ENCODE assay signal across 30 cellular contexts in genomic region chr19:9967326-9967725, GRCh38. TPM values are rescaled to one million over a fixed set of nuclear protein-coding genes. Genes with fewer than 3 reads are reported as not detected.
DNase-seq lines count a peak whose midpoint lies in the region; ATAC-seq, FAIRE-seq and TF ChIP-seq lines count a peak whose summit lies in the region.
"Had no signal": no experiment of that assay in that cellular context is flagged by ENCODE, and none has a peak within 500 bp of the region (broad histone marks: within the 10 kb centered on the region; RNA-seq: fewer than 3 reads in every experiment).

No MANE protein-coding gene starts in this region.

- H3K9ac ChIP-seq in K562 (ENCODE audit: insufficient read depth in 1 of 2, low read depth in 2 of 2, low read length in 2 of 2) = no peak overlapping the region

- TF ChIP-seq POLR2A in K562 (conservative IDR thresholded peaks at IDR 0.05) = no peak

- FAIRE-seq in K562 (lab: Jason Lieb, UNC) = no peak
- FAIRE-seq: G401.6, GM19239, HepG2 had no signal

- no peak for TF ChIP-seq RAD21 in K562 (CRISPR knock-in tag; conservative IDR thresholded peaks at IDR 0.05 in 1 of 2, IDR thresholded peaks at IDR 0.05 in 1 of 2)

- H3K4me3 ChIP-seq in K562 = no peak overlapping the region
- H3K4me3 ChIP-seq: SJCRH30 had no signal

- no peak overlapping the region for H2AFZ ChIP-seq in K562 (ENCODE audit: low read depth, low read length)

- no peaks in the 10 kb centered on the region for H3K36me3 ChIP-seq in K562 (ENCODE audit: control insufficient read depth, insufficient read depth, low read length)
- H3K36me3 ChIP-seq: SJCRH30 had no signal

- peaks cover 39% of the 10 kb centered on the region for H3K27me3 Mint-ChIP-seq in stimulated activated memory B cell treated with anti-CD40 and anti-IgM and Interleukin-4, amounts not matched to agents 10 μg/mL and 1 μg/mL and 100 μg/mL, for 72 hours

- DNase-seq in NCI-H2227 (lab: John Stamatoyannopoulos, UW; ENCODE audit: unreplicated experiment) (peak; percentile 12), NCI-H2227 treated with DMSO at 0.1 percent for 48 hours (lab: John Stamatoyannopoulos, UW) (no peak), K562 (ENCODE audit: extremely low read depth in 1 of 4, low spot score in 3 of 4) (no peak), fibroblast of peridontal ligament (ENCODE audit: extremely low read depth) (peak; percentile 21), NCI-H1930 (lab: John Stamatoyannopoulos, UW) (no peak), AG08396 (ENCODE audit: low spot score) (no peak), SIG-M5 (lab: John Stamatoyannopoulos, UW) (no peak)
- DNase-seq: 8988T; AML-193; C1 segment of cervical spinal cord; CD8-positive, alpha-beta T cell; HFFc6; KG1; NCI-H1105; NCI-H146; NCI-H2029 treated with DMSO at 0.1 percent for 48 hours; NCI-H2171; NCI-H446; NCI-H526 treated with DMSO at 0.1 percent for 48 hours; SJCRH30; T-cell had no signal

- no peak overlapping the region for H3K27ac ChIP-seq in K562 (ENCODE audit: extremely low read depth, low read depth, low read length)
- H3K27ac ChIP-seq: HL-60, RWPE1, SJCRH30 had no signal

- no peak for TF ChIP-seq CTCF in K562 (IDR thresholded peaks at IDR 0.05 in 2 of 3, conservative IDR thresholded peaks at IDR 0.05 in 1 of 3; ENCODE audit: insufficient read depth in 2 of 3, low read depth in 1 of 3, low read length in 3 of 3)

- no peaks in the 10 kb centered on the region for H3K4me1 ChIP-seq in K562 (replicated peaks in 1 of 2; ENCODE audit: control insufficient read depth in 2 of 2, insufficient read depth in 2 of 2, low read length in 2 of 2)
- H3K4me1 ChIP-seq: SJCRH30 had no signal

- in situ Hi-C loops in K562 (cut with MboI) = no loop called here

- TF ChIP-seq EP300 in K562 (IDR thresholded peaks at IDR 0.05; ENCODE audit: low read length) = no peak

- POLR2A ChIA-PET in K562 (lab: Yijun Ruan, JAX) = interaction anchor here (0.6 kb wide), 1 partner anchor 227 kb away, joined by 3 read pairs; no protein-coding TSS in a partner anchor

- H3K27ac Mint-ChIP-seq in stimulated activated memory B cell treated with anti-CD40 and anti-IgM and Interleukin-4, amounts not matched to agents 10 μg/mL and 1 μg/mL and 100 μg/mL, for 72 hours = no peak overlapping the region
- H3K27ac Mint-ChIP-seq: CD8-positive, alpha-beta T cell; HFFc6; T-cell had no signal

- 0% methylated on average over 1 of the region's 4 CpGs for WGBS in K562 (ENCODE audit: insufficient coverage, low coverage, missing lambda C conversion rate)

- CTCF ChIA-PET in K562 (lab: Yijun Ruan, JAX; ENCODE audit: low intra/inter-chr PET ratio) = no interaction called here

- H3K4me3 Mint-ChIP-seq in stimulated activated memory B cell treated with anti-CD40 and anti-IgM and Interleukin-4, amounts not matched to agents 10 μg/mL and 1 μg/mL and 100 μg/mL, for 72 hours = no peak overlapping the region
- H3K4me3 Mint-ChIP-seq: CD8-positive, alpha-beta T cell; HFFc6; T-cell had no signal

- no peaks in the 10 kb centered on the region for H4K20me1 ChIP-seq in K562 (replicated peaks; ENCODE audit: control insufficient read depth, insufficient read depth, low read length)

- no TSS peak for BruUV-seq in K562 (replicated peaks; lab: Mats Ljungman, UMichigan)

- no peaks in the 10 kb centered on the region for H3K4me1 Mint-ChIP-seq in stimulated activated memory B cell treated with anti-CD40 and anti-IgM and Interleukin-4, amounts not matched to agents 10 μg/mL and 1 μg/mL and 100 μg/mL, for 72 hours

- H3K4me2 ChIP-seq in K562 (ENCODE audit: insufficient read depth, low read length) = no peak overlapping the region

- H3K9me3 Mint-ChIP-seq in stimulated activated memory B cell treated with anti-CD40 and anti-IgM and Interleukin-4, amounts not matched to agents 10 μg/mL and 1 μg/mL and 100 μg/mL, for 72 hours = peaks cover 6% of the 10 kb centered on the region
- H3K9me3 Mint-ChIP-seq: CD8-positive, alpha-beta T cell; HFFc6 had no signal

- H3K79me2 ChIP-seq in K562 (ENCODE audit: control insufficient read depth, insufficient read depth, low read length) = no peaks in the 10 kb centered on the region

- no peaks in the 10 kb centered on the region for H3K9me1 ChIP-seq in K562 (ENCODE audit: control insufficient read depth, insufficient read depth, low read length)

- H3K36me3 Mint-ChIP-seq in stimulated activated memory B cell treated with anti-CD40 and anti-IgM and Interleukin-4, amounts not matched to agents 10 μg/mL and 1 μg/mL and 100 μg/mL, for 72 hours = no peaks in the 10 kb centered on the region
- H3K36me3 Mint-ChIP-seq: CD8-positive, alpha-beta T cell; T-cell had no signal

- peaks cover 3 to 18% of the 10 kb centered on the region in 2 experiments; a peak in 4 of 5 replicates for H3K27me3 ChIP-seq in K562 (ENCODE audit: control insufficient read depth in 2 of 2, insufficient read depth in 2 of 2, low read length in 2 of 2)
- H3K27me3 ChIP-seq: SJCRH30 had no signal

- no peak for ATAC-seq in K562
- peak; percentile 11 for ATAC-seq in stimulated activated memory B cell treated with anti-CD40 and anti-IgM and Interleukin-4, amounts not matched to agents 10 μg/mL and 1 μg/mL and 100 μg/mL, for 72 hours
- ATAC-seq: CD8-positive, alpha-beta T cell; HepG2; T-cell had no signal

- no peaks in the 10 kb centered on the region for H3K9me3 ChIP-seq in K562 (replicated peaks; ENCODE audit: control insufficient read depth, insufficient read depth, low read depth, low read length)
- H3K9me3 ChIP-seq: SJCRH30 had no signal

- intact Hi-C loops in K562 (cut with micrococcal nuclease) = no loop called here

TF ChIP-seq in K562, 482 proteins besides CTCF, POLR2A, EP300 and RAD21:
- TF ChIP-seq RCOR1 (IDR thresholded peaks at IDR 0.05; ENCODE audit: borderline replicate concordance in 1 of 2, low read depth in 2 of 2, low read length in 2 of 2) (no peak), MCM3 (IDR thresholded peaks at IDR 0.05) (peak; percentile 82; the same call in 1 of the 2 replicates)

RNA-seq across cellular contexts. Expression of gene OLFM2, which starts 31.0 kb away (rescaled TPM):
- total RNA-seq in K562 (2011; cell fraction: chromatin; rRNA removed; ENCODE audit: low replicate concordance) = 0.40 and 2.1 TPM in 2 replicates
- total RNA-seq in K562 (2011; cell fraction: nucleolus; rRNA removed) = 1.8 and 3.2 TPM in 2 replicates
- 1.2 and 2.6 TPM in 2 replicates for total RNA-seq in K562 (2011; cell fraction: nucleoplasm; rRNA removed)
- total RNA-seq in K562 (2014; rRNA removed) (0.23 TPM in 1 of 2 replicates, not detected in the other), K562 (2014; rRNA removed; fragmentation: Illumina TruSeq; extraction: Trizol) (not detected in 2 replicates), K562 (2015; rRNA removed; fragmentation: Illumina TruSeq; extraction: Trizol) (not detected in 2 replicates), K562 (2021) (0.33 and 0.67 TPM in 2 replicates)
- polyA plus RNA-seq in K562 (2011; rRNA removed) (0.31 and 0.45 TPM in 2 replicates), K562 (2014; fragmentation: Illumina TruSeq; extraction: Trizol) (0.10 and 0.44 TPM in 2 replicates), K562 (2014; fragmentation: Nextera tagmentation; extraction: Ambion mirVana) (not detected), K562 (2014; rRNA removed) (0.17 and 0.53 TPM in 2 replicates)
- polyA plus RNA-seq in K562 (2011; cell fraction: cytosol; rRNA removed) = 0.44 and 1.4 TPM in 2 replicates
- polyA plus RNA-seq in K562 (2011; cell fraction: nucleus; rRNA removed) = 0.44 and 0.45 TPM in 2 replicates
- polyA plus RNA-seq in K562 (2012) = 0.17 and 0.22 TPM in 2 replicates
- polyA minus RNA-seq in K562 (2011; rRNA and poly(A)+ RNA removed) = 0.39 TPM in 1 of 2 replicates, not detected in the other
- polyA minus RNA-seq in K562 (2011; cell fraction: cytosol; rRNA and poly(A)+ RNA removed) = not detected in 2 replicates
- not detected in 2 replicates for polyA minus RNA-seq in K562 (2011; cell fraction: nucleus; rRNA and poly(A)+ RNA removed)
- total RNA-seq: HT-29 had no signal

RNA-seq across cellular contexts. Expression of gene COL5A3, which starts 43.0 kb away (rescaled TPM):
- not detected in 2 replicates for total RNA-seq in K562 (2011; cell fraction: chromatin; rRNA removed; ENCODE audit: low replicate concordance)
- total RNA-seq in K562 (2011; cell fraction: nucleolus; rRNA removed) = not detected in 2 replicates
- not detected in 2 replicates for total RNA-seq in K562 (2011; cell fraction: nucleoplasm; rRNA removed)
- not detected in 2 replicates for total RNA-seq in K562 (2014; rRNA removed)
- not detected in 2 replicates for total RNA-seq in K562 (2014; rRNA removed; fragmentation: Illumina TruSeq; extraction: Trizol)
- not detected in 2 replicates for total RNA-seq in K562 (2015; rRNA removed; fragmentation: Illumina TruSeq; extraction: Trizol)
- total RNA-seq in K562 (2021) = 0.02 TPM in 1 of 2 replicates, not detected in the other
- polyA plus RNA-seq in K562 (2011; rRNA removed) = not detected in 2 replicates
- polyA plus RNA-seq in K562 (2011; cell fraction: cytosol; rRNA removed) = not detected in 2 replicates
- 0.01 and 0.07 TPM in 2 replicates for polyA plus RNA-seq in K562 (2011; cell fraction: nucleus; rRNA removed)
- polyA plus RNA-seq in K562 (2012) = not detected in 2 replicates
- polyA plus RNA-seq in K562 (2014; fragmentation: Illumina TruSeq; extraction: Trizol) = not detected in 2 replicates
- polyA plus RNA-seq in K562 (2014; fragmentation: Nextera tagmentation; extraction: Ambion mirVana) = not detected
- 0.01 TPM in 1 of 2 replicates, not detected in the other for polyA plus RNA-seq in K562 (2014; rRNA removed)
- not detected in 2 replicates for polyA minus RNA-seq in K562 (2011; rRNA and poly(A)+ RNA removed)
- polyA minus RNA-seq in K562 (2011; cell fraction: cytosol; rRNA and poly(A)+ RNA removed) = not detected in 2 replicates
- not detected in 2 replicates for polyA minus RNA-seq in K562 (2011; cell fraction: nucleus; rRNA and poly(A)+ RNA removed)
- total RNA-seq: HT-29, SJCRH30 had no signal
- polyA plus RNA-seq: HepG2 had no signal

RNA-seq across cellular contexts. Expression of gene RDH8, which starts 46.0 kb away (rescaled TPM):
- total RNA-seq in K562 (2011; cell fraction: chromatin; rRNA removed; ENCODE audit: low replicate concordance) = not detected in 2 replicates
- not detected in 2 replicates for total RNA-seq in K562 (2011; cell fraction: nucleolus; rRNA removed)
- total RNA-seq in K562 (2011; cell fraction: nucleoplasm; rRNA removed) = not detected in 2 replicates
- total RNA-seq in K562 (2014; rRNA removed) (not detected in 2 replicates), K562 (2014; rRNA removed; fragmentation: Illumina TruSeq; extraction: Trizol) (not detected in 2 replicates), K562 (2015; rRNA removed; fragmentation: Illumina TruSeq; extraction: Trizol) (not detected in 2 replicates), K562 (2021) (not detected in 2 replicates)
- polyA plus RNA-seq in K562 (2011; rRNA removed) (not detected in 2 replicates), K562 (2014; fragmentation: Illumina TruSeq; extraction: Trizol) (not detected in 2 replicates), K562 (2014; fragmentation: Nextera tagmentation; extraction: Ambion mirVana) (not detected), K562 (2014; rRNA removed) (not detected in 2 replicates)
- polyA plus RNA-seq in K562 (2011; cell fraction: cytosol; rRNA removed) = not detected in 2 replicates
- polyA plus RNA-seq in K562 (2011; cell fraction: nucleus; rRNA removed) = not detected in 2 replicates
- polyA plus RNA-seq in K562 (2012) = not detected in 2 replicates
- polyA minus RNA-seq in K562 (2011; rRNA and poly(A)+ RNA removed) = not detected in 2 replicates
- polyA minus RNA-seq in K562 (2011; cell fraction: cytosol; rRNA and poly(A)+ RNA removed) = not detected in 2 replicates
- polyA minus RNA-seq in K562 (2011; cell fraction: nucleus; rRNA and poly(A)+ RNA removed) = not detected in 2 replicates
- total RNA-seq: CD8-positive, alpha-beta T cell; Daoy; H7; HepG2; HFFc6; HT-29; SJCRH30; T-cell had no signal
- polyA plus RNA-seq: HepG2 had no signal

Comparison
In these comparisons a context has a peak if more than half of its experiments do, and no peak if none do; other contexts are left out.
1. DNase-seq: peak in NCI-H2227 (single experiment) and fibroblast of peridontal ligament (single experiment); none in NCI-H2227 treated with DMSO at 0.1 percent for 48 hours (single experiment), K562 (0 of 4), NCI-H1930 (0 of 2), AG08396 (single experiment) and SIG-M5 (single experiment).